Comparison of ENCODE assay signal across 1 cellular context in genomic region chr3:183584914-183585280, GRCh38.
TF ChIP-seq lines count a peak whose summit lies in the region.

No MANE protein-coding gene starts in this region.

TF ChIP-seq in SK-N-SH, 30 proteins besides CTCF, POLR2A, EP300 and RAD21:
- TF ChIP-seq TEAD4 (IDR thresholded peaks at IDR 0.05; ENCODE audit: borderline replicate concordance, insufficient read depth) (no peak), POLR2AphosphoS5 (IDR thresholded peaks at IDR 0.05; ENCODE audit: low read depth, low read length) (no peak), NFIC (IDR thresholded peaks at IDR 0.05; ENCODE audit: borderline replicate concordance) (no peak), GATA2 (CRISPR knock-in tag; IDR thresholded peaks at IDR 0.05) (no peak), PBX3 (IDR thresholded peaks at IDR 0.05) (no peak), GABPA (IDR thresholded peaks at IDR 0.05; ENCODE audit: low read depth) (no peak), MXI1 (IDR thresholded peaks at IDR 0.05; ENCODE audit: low read depth, low read length) (no peak), EZH2phosphoT487 (IDR thresholded peaks at IDR 0.05; ENCODE audit: borderline replicate concordance, low read depth) (no peak), NRF1 (IDR thresholded peaks at IDR 0.05; ENCODE audit: low read depth, low read length) (no peak), FOXM1 (IDR thresholded peaks at IDR 0.05; ENCODE audit: low read depth) (no peak), SIN3A (IDR thresholded peaks at IDR 0.05; ENCODE audit: borderline replicate concordance, low read depth, low read length) (no peak), FOXJ3 (CRISPR knock-in tag; IDR thresholded peaks at IDR 0.05) (no peak), RFX5 (IDR thresholded peaks at IDR 0.05; ENCODE audit: low read length) (no peak), RXRA (IDR thresholded peaks at IDR 0.05; ENCODE audit: borderline replicate concordance, low read depth) (no peak), FOSL2 (IDR thresholded peaks at IDR 0.05; ENCODE audit: borderline replicate concordance, low read depth) (no peak), MAX (IDR thresholded peaks at IDR 0.05; ENCODE audit: low read depth) (no peak), USF2 (IDR thresholded peaks at IDR 0.05; ENCODE audit: borderline replicate concordance, low read depth, low read length) (no peak), MEF2A (IDR thresholded peaks at IDR 0.05; ENCODE audit: borderline replicate concordance, low read depth) (no peak), CHD2 (IDR thresholded peaks at IDR 0.05; ENCODE audit: low read length, partially characterized antibody) (no peak)
TF ChIP-seq in SK-N-SH: peak in this region for 0.
